19 cellular contexts compared by ENCODE assay signal in genomic region chr14:91219505-91220389, GRCh38. TPM values are rescaled to one million over a fixed set of nuclear protein-coding genes. Genes with fewer than 3 reads are reported as not detected.
A peak's percentile ranks its signal among the peaks of the same experiment; 100 is the strongest.
DNase-seq lines count a peak whose midpoint lies in the region; ATAC-seq and TF ChIP-seq lines count a peak whose summit lies in the region.
"Had no signal": no experiment of that assay in that cellular context is flagged by ENCODE, and none has a peak within 500 bp of the region (broad histone marks: within the 10 kb centered on the region; RNA-seq: fewer than 3 reads in every experiment).

No MANE protein-coding gene starts in this region.

- peaks cover 9% of the 10 kb centered on the region for H3K9me3 Mint-ChIP-seq in T-helper 1 cell treated with Interleukin-12 subunit alpha and Interleukin-12 subunit beta and Interleukin-4 antibody, amounts not matched to agents 30 μg/mL and 1 μg/mL, for 36 hours
- H3K9me3 Mint-ChIP-seq in H9 = no peaks in the 10 kb centered on the region

- H3K9ac ChIP-seq in H9 (ENCODE audit: extremely low read depth, insufficient read length, low read length) = no peak overlapping the region

- H3K27ac ChIP-seq in H9 (ENCODE audit: insufficient read length, low read depth, low read length) = no peak overlapping the region
- H3K27ac ChIP-seq in esophagus muscularis mucosa (replicated peaks in 1 of 4) = peak overlapping the region in 3 of 4 donors; percentile 3 to 68 (median 44)
- peak overlapping the region; percentile 15 to 39 for H3K27ac ChIP-seq in prostate gland
- H3K27ac ChIP-seq: A549, PC-9, SK-N-MC had no signal

- TF ChIP-seq CTCF in H9 (conservative IDR thresholded peaks at IDR 0.05) (no peak), esophagus muscularis mucosa (IDR thresholded peaks at IDR 0.05) (no peak), prostate gland (IDR thresholded peaks at IDR 0.05) (no peak)

- no peaks in the 10 kb centered on the region for H3K27me3 Mint-ChIP-seq in T-helper 1 cell treated with Interleukin-12 subunit alpha and Interleukin-12 subunit beta and Interleukin-4 antibody, amounts not matched to agents 30 μg/mL and 1 μg/mL, for 36 hours (ENCODE audit: low read depth)
- H3K27me3 Mint-ChIP-seq in H9 (ENCODE audit: low read depth) = no peaks in the 10 kb centered on the region; the same call in none of the 2 replicates

- H3K27me3 ChIP-seq in H9 (ENCODE audit: insufficient read depth, low read length) (no peaks in the 10 kb centered on the region), esophagus muscularis mucosa (no peaks in the 10 kb centered on the region), prostate gland (replicated peaks; ENCODE audit: insufficient read depth) (no peaks in the 10 kb centered on the region)

- no peak overlapping the region for H2BK120ac ChIP-seq in H9 (ENCODE audit: low read depth, low read length, poor library complexity, severe bottlenecking)

- H3K4ac ChIP-seq in H9 (ENCODE audit: low read depth, low read length) = no peak overlapping the region

- no peak overlapping the region for H2AK5ac ChIP-seq in H9 (ENCODE audit: insufficient read length, low read length)

- no peak overlapping the region for H3K4me3 ChIP-seq in esophagus muscularis mucosa
- H3K4me3 ChIP-seq in prostate gland = no peak overlapping the region
- H3K4me3 ChIP-seq: A549, PC-9, SK-N-MC had no signal

- no peak overlapping the region for H3K14ac ChIP-seq in H9 (ENCODE audit: insufficient read depth, low read length)

- TF ChIP-seq POLR2A in esophagus muscularis mucosa (IDR thresholded peaks at IDR 0.05; ENCODE audit: low read depth) (no peak), prostate gland (IDR thresholded peaks at IDR 0.05) (no peak)

- no peak overlapping the region for H3K4me3 Mint-ChIP-seq in T-helper 1 cell treated with Interleukin-12 subunit alpha and Interleukin-12 subunit beta and Interleukin-4 antibody, amounts not matched to agents 30 μg/mL and 1 μg/mL, for 36 hours
- no peak overlapping the region for H3K4me3 Mint-ChIP-seq in H9
- H3K4me3 Mint-ChIP-seq: CD14-positive monocyte had no signal

- intact Hi-C loops in esophagus muscularis mucosa (cut with DNase I) (no loop called here), prostate gland (cut with DNase I) (no loop called here)

- ATAC-seq in GM21529 (IDR thresholded peaks at IDR 0.05; ENCODE audit: unreplicated experiment) = no peak
- ATAC-seq: A549 had no signal

- no peak overlapping the region for H3K23ac ChIP-seq in H9 (ENCODE audit: insufficient read length, low read depth, low read length)

- DNase-seq in T-helper 1 cell (no peak), H9 (no peak), esophagus muscularis mucosa (ENCODE audit: extremely low spot score) (no peak), prostate gland (ENCODE audit: low spot score) (no peak), NCI-H128 (lab: John Stamatoyannopoulos, UW; ENCODE audit: unreplicated experiment) (no peak)
- DNase-seq in stimulated activated CD8-positive, alpha-beta memory T cell treated with anti-CD3 and anti-CD28 coated beads, Interleukin-4, amount 100 ng/mL, for 48 hours = no peak
- DNase-seq: activated CD4-positive, alpha-beta T cell treated with anti-CD3 and anti-CD28 coated beads, Interleukin-2, amount 50 U/mL, for 48 hours; EL; KG1; midbrain; NCI-H1048; NCI-H526 treated with DMSO at 0.1 percent for 48 hours; PC-9; stimulated activated CD4-positive, alpha-beta T cell treated with anti-CD3 and anti-CD28 coated beads, Interleukin-4, amount 100 ng/mL, for 4 hours had no signal

- H3K4me2 ChIP-seq in H9 (ENCODE audit: insufficient read depth, insufficient read length, low read length) = no peak overlapping the region
- H3K4me2 ChIP-seq: A549, PC-9 had no signal

- H3K27ac Mint-ChIP-seq in T-helper 1 cell treated with Interleukin-12 subunit alpha and Interleukin-12 subunit beta and Interleukin-4 antibody, amounts not matched to agents 30 μg/mL and 1 μg/mL, for 36 hours = peak overlapping the region; percentile 64
- H3K27ac Mint-ChIP-seq in H9 = peak overlapping the region in 2 of 3 experiments; percentile 44 to 82; a peak in 3 of 7 replicates

- H2BK5ac ChIP-seq in H9 (ENCODE audit: insufficient read length, low read length) = no peak overlapping the region

- H4K5ac ChIP-seq in H9 (ENCODE audit: insufficient read length, low read depth, low read length) = no peak overlapping the region

- no peak overlapping the region for H2AFZ ChIP-seq in H9 (ENCODE audit: low read length)
- H2AFZ ChIP-seq: PC-9 had no signal

- H3K18ac ChIP-seq in H9 (ENCODE audit: insufficient read length, low read depth, low read length) = no peak overlapping the region

- H3K9me3 ChIP-seq in H9 (ENCODE audit: control insufficient read depth, low read depth, low read length) (no peaks in the 10 kb centered on the region), esophagus muscularis mucosa (no peaks in the 10 kb centered on the region), prostate gland (no peaks in the 10 kb centered on the region)
- H3K9me3 ChIP-seq: A549 had no signal

- no peak overlapping the region for H3T11ph ChIP-seq in H9 (ENCODE audit: low read length)

- H3K4me1 ChIP-seq in H9 (ENCODE audit: insufficient read depth, low read length) (no peaks in the 10 kb centered on the region), esophagus muscularis mucosa (peaks cover 8 to 18% (median 14%) of the 10 kb centered on the region in 4 donors), prostate gland (replicated peaks) (no peaks in the 10 kb centered on the region)
- H3K4me1 ChIP-seq: A549 had no signal

- WGBS in H9 (ENCODE audit: extremely low coverage, insufficient read length, low lambda C conversion rate) = no CpG with 5 or more reads among the region's 13 CpGs
- WGBS in esophagus muscularis mucosa = 69% methylated on average over 9 of the region's 13 CpGs
- WGBS in prostate gland = 58% methylated on average over 13 of the region's 13 CpGs

- TF ChIP-seq EP300 in esophagus muscularis mucosa (IDR thresholded peaks at IDR 0.05) = no peak

- no peaks in the 10 kb centered on the region for H3K79me1 ChIP-seq in H9 (ENCODE audit: insufficient read depth, low read depth, low read length, poor library complexity, severe bottlenecking)

- no peaks in the 10 kb centered on the region for H4K20me1 ChIP-seq in H9 (ENCODE audit: control insufficient read depth, insufficient read depth, insufficient read length)

- H4K8ac ChIP-seq in H9 (replicated peaks; ENCODE audit: insufficient read length, low read depth, low read length) = no peak overlapping the region

- H2BK12ac ChIP-seq in H9 (ENCODE audit: insufficient read length, low read depth, low read length) = no peak overlapping the region

- H2BK15ac ChIP-seq in H9 (ENCODE audit: low read depth, low read length) = no peak overlapping the region

- H3K36me3 ChIP-seq in esophagus muscularis mucosa = peaks cover 24 to 93% (median 65%) of the 10 kb centered on the region in 4 donors
- H3K36me3 ChIP-seq in prostate gland = peaks cover 5 to 6% of the 10 kb centered on the region in 2 donors

- no peak overlapping the region for H4K91ac ChIP-seq in H9 (ENCODE audit: insufficient read length, low read depth, low read length)

- peaks cover 52% of the 10 kb centered on the region for H3K36me3 Mint-ChIP-seq in T-helper 1 cell treated with Interleukin-12 subunit alpha and Interleukin-12 subunit beta and Interleukin-4 antibody, amounts not matched to agents 30 μg/mL and 1 μg/mL, for 36 hours (ENCODE audit: low read depth)
- H3K36me3 Mint-ChIP-seq in H9 (ENCODE audit: insufficient read depth in 1 of 3, low read depth in 3 of 3) = peaks cover 0 to 30% (median 8%) of the 10 kb centered on the region in 3 experiments; a peak in 6 of 7 replicates

- peaks cover 47% of the 10 kb centered on the region for H3K4me1 Mint-ChIP-seq in T-helper 1 cell treated with Interleukin-12 subunit alpha and Interleukin-12 subunit beta and Interleukin-4 antibody, amounts not matched to agents 30 μg/mL and 1 μg/mL, for 36 hours (ENCODE audit: low read depth)
- peaks cover 0 to 14% of the 10 kb centered on the region in 2 experiments; a peak in 2 of 4 replicates for H3K4me1 Mint-ChIP-seq in H9

- no peak overlapping the region for H3K56ac ChIP-seq in H9 (ENCODE audit: insufficient read length, low read depth, low read length)

- H3K79me2 ChIP-seq in H9 (ENCODE audit: insufficient read depth, low read length) = no peaks in the 10 kb centered on the region

- H3K23me2 ChIP-seq in H9 (ENCODE audit: insufficient read length, low read depth, low read length, poor library complexity, severe bottlenecking) = no peaks in the 10 kb centered on the region

- no peak overlapping the region for H2BK20ac ChIP-seq in H9 (ENCODE audit: low read depth, low read length, poor library complexity, severe bottlenecking)

RNA-seq across cellular contexts. Expression of gene GPR68, which starts 24.8 kb away (rescaled TPM):
- total RNA-seq in H9 (2021) (0.07 and 0.33 TPM in 2 replicates), esophagus muscularis mucosa (1 to 10 TPM; 1.3 to 9.1 (median 5.4) TPM), prostate gland (1 to 10 TPM in 1 of 2 donors, under 1 TPM in 1; 0.87 to 3.0 TPM)
- total RNA-seq: PC-9 had no signal
